32 cellular contexts compared by ENCODE assay signal in genomic region chr12:107064243-107064642, GRCh38.
"Had no signal": no experiment of that assay in that cellular context is flagged by ENCODE, and none has a peak within 500 bp of the region (broad histone marks: within the 10 kb centered on the region; RNA-seq: fewer than 3 reads in every experiment).

No MANE protein-coding gene starts in this region.

- H3K4me1 ChIP-seq: parathyroid adenoma, psoas muscle, spleen, suprapubic skin, testis, tibial artery, upper lobe of right lung, uterus had no signal

- H3K9me3 ChIP-seq: ovary, suprapubic skin, testis, upper lobe of right lung, uterus had no signal

- H3K9me3 Mint-ChIP-seq: natural killer cell treated with Interleukin-12 subunit alpha and Interleukin-12 subunit beta and Interleukin-15 and Interleukin-18, amount 100 ng/mL, for 72 hours had no signal

- H3K4me3 ChIP-seq: ovary, psoas muscle, skin epidermis, smooth muscle cell, spleen, suprapubic skin, testis, tibial artery, transverse colon, upper lobe of right lung, uterus had no signal

- H3K9ac ChIP-seq: parathyroid adenoma had no signal

- H2AFZ ChIP-seq: parathyroid adenoma had no signal

- DNase-seq: naive thymus-derived CD8-positive, alpha-beta T cell; nephron progenitor cell; occipital lobe; ovary; posterior cingulate gyrus; psoas muscle; right cardiac atrium; spleen; stimulated activated CD4-positive, alpha-beta T cell treated with anti-CD3 and anti-CD28 coated beads, Interleukin-12 subunit alpha, Interleukin-12 subunit beta, amount 100 ng/mL, for 4 hours; stimulated activated CD4-positive, alpha-beta T cell treated with anti-CD3 and anti-CD28 coated beads, Interleukin-1b, Interleukin-23, amount 100 ng/mL, for 48 hours; stimulated activated CD4-positive, alpha-beta T cell treated with anti-CD3 and anti-CD28 coated beads, Interleukin-4, amount 100 ng/mL, for 1 hour; stimulated activated CD4-positive, alpha-beta T cell treated with anti-CD3 and anti-CD28 coated beads, Interleukin-4, amount 100 ng/mL, for 4 hours; stimulated activated CD8-positive, alpha-beta memory T cell treated with anti-CD3 and anti-CD28 coated beads, Interleukin-4, amount 100 ng/mL, for 48 hours; stimulated activated naive CD4-positive, alpha-beta T cell; stimulated activated naive CD8-positive, alpha-beta T cell treated with anti-CD3 and anti-CD28 coated beads, Interleukin-15, amount 100 ng/mL, for 72 hours; stimulated activated naive CD8-positive, alpha-beta T cell treated with anti-CD3 and anti-CD28 coated beads, Interleukin-15, Interleukin-2, amounts not matched to agents 100 U/mL and 50 U/mL, for 24 hours; substantia nigra; testis; tibial artery; transverse colon; upper lobe of right lung; uterus had no signal

- H3K79me2 ChIP-seq: parathyroid adenoma had no signal

- ATAC-seq: naive thymus-derived CD8-positive, alpha-beta T cell; natural killer cell treated with Interleukin-12 subunit alpha and Interleukin-12 subunit beta and Interleukin-15 and Interleukin-18, amount 100 ng/mL, for 72 hours; psoas muscle; right cardiac atrium; sciatic nerve; stimulated activated memory B cell treated with anti-CD40 and anti-IgM and Interleukin-4, amounts not matched to agents 10 μg/mL and 1 μg/mL and 100 μg/mL, for 72 hours; stimulated activated naive CD8-positive, alpha-beta T cell treated with anti-CD3 and anti-CD28 coated beads, Interleukin-15, amount 100 ng/mL, for 72 hours; stimulated activated naive CD8-positive, alpha-beta T cell treated with anti-CD3 and anti-CD28 coated beads, Interleukin-15, Interleukin-2, amounts not matched to agents 100 U/mL and 50 U/mL, for 24 hours; upper lobe of right lung had no signal

- H3K27me3 ChIP-seq: ovary, spleen, suprapubic skin, testis, tibial artery, transverse colon, upper lobe of right lung, uterus had no signal

- H3K27ac ChIP-seq: ovary, parathyroid adenoma, psoas muscle, skin epidermis, spleen, suprapubic skin, testis, tibial artery, transverse colon, upper lobe of right lung, uterus had no signal

- H3K27ac Mint-ChIP-seq: naive thymus-derived CD8-positive, alpha-beta T cell; natural killer cell treated with Interleukin-12 subunit alpha and Interleukin-12 subunit beta and Interleukin-15 and Interleukin-18, amount 100 ng/mL, for 72 hours; nephron progenitor cell; stimulated activated memory B cell treated with anti-CD40 and anti-IgM and Interleukin-4, amounts not matched to agents 10 μg/mL and 1 μg/mL and 100 μg/mL, for 72 hours; type B pancreatic cell had no signal

- H3K36me3 ChIP-seq: ovary, spleen, suprapubic skin, transverse colon, upper lobe of right lung, uterus had no signal

- H3K4me2 ChIP-seq: smooth muscle cell had no signal

- H3K27me3 Mint-ChIP-seq: naive thymus-derived CD8-positive, alpha-beta T cell; natural killer cell treated with Interleukin-12 subunit alpha and Interleukin-12 subunit beta and Interleukin-15 and Interleukin-18, amount 100 ng/mL, for 72 hours; progenitor cell of endocrine pancreas; stimulated activated memory B cell treated with anti-CD40 and anti-IgM and Interleukin-4, amounts not matched to agents 10 μg/mL and 1 μg/mL and 100 μg/mL, for 72 hours; stimulated activated naive CD8-positive, alpha-beta T cell treated with anti-CD3 and anti-CD28 coated beads, Interleukin-15, amount 100 ng/mL, for 72 hours; type B pancreatic cell had no signal

- H3K4me3 Mint-ChIP-seq: naive thymus-derived CD8-positive, alpha-beta T cell; natural killer cell treated with Interleukin-12 subunit alpha and Interleukin-12 subunit beta and Interleukin-15 and Interleukin-18, amount 100 ng/mL, for 72 hours; nephron progenitor cell; neural crest cell; stimulated activated memory B cell treated with anti-CD40 and anti-IgM and Interleukin-4, amounts not matched to agents 10 μg/mL and 1 μg/mL and 100 μg/mL, for 72 hours; stimulated activated naive CD8-positive, alpha-beta T cell treated with anti-CD3 and anti-CD28 coated beads, Interleukin-15, amount 100 ng/mL, for 72 hours; type B pancreatic cell had no signal

- H3K4me1 Mint-ChIP-seq: nephron progenitor cell; neural crest cell; stimulated activated memory B cell treated with anti-CD40 and anti-IgM and Interleukin-4, amounts not matched to agents 10 μg/mL and 1 μg/mL and 100 μg/mL, for 72 hours; stimulated activated naive CD8-positive, alpha-beta T cell treated with anti-CD3 and anti-CD28 coated beads, Interleukin-15, amount 100 ng/mL, for 72 hours had no signal
